In genomic region chr6:134813146-134813545, GRCh38 we compare ENCODE assay signal across 22 cellular contexts.
DNase-seq lines count a peak whose midpoint lies in the region; TF ChIP-seq lines count a peak whose summit lies in the region.
"Had no signal": no experiment of that assay in that cellular context is flagged by ENCODE, and none has a peak within 500 bp of the region (broad histone marks: within the 10 kb centered on the region; RNA-seq: fewer than 3 reads in every experiment).

No MANE protein-coding gene starts in this region.

- TF ChIP-seq CTCF in adrenal gland (IDR thresholded peaks at IDR 0.05), result no peak

- 90 to 100% (median 95%) methylated on average over 2 of the region's 2 CpGs for WGBS in adrenal gland, 4 donors

- DNase-seq in A172 (ENCODE audit: low spot score) (peak; percentile 9), H4 (ENCODE audit: low spot score) (peak; percentile 50), amniotic epithelial cell (ENCODE audit: low read depth) (peak; percentile 95), fibroblast of peridontal ligament (ENCODE audit: extremely low read depth) (peak; percentile 77), ACHN (no peak), foreskin melanocyte (no peak), DMS153 treated with DMSO at 0.1 percent for 48 hours (lab: John Stamatoyannopoulos, UW; ENCODE audit: unreplicated experiment) (no peak), adrenal gland (no peak)
- DNase-seq: CD4-positive, alpha-beta memory T cell; DMS153; HFFc6; MG63; NCI-H1092; NCI-H1436 treated with DMSO at 0.1 percent for 48 hours; NCI-H2029; NCI-H2171; NCI-H446 treated with DMSO at 0.1 percent for 48 hours; NCI-H69; Right ventricle myocardium superior had no signal

- intact Hi-C loops in adrenal gland (cut with DNase I), result loop anchor here in 1 of 2 donors (10.0 kb wide), 1 partner anchor 168 kb away; no protein-coding TSS in a partner anchor

- H3K27me3 ChIP-seq in adrenal gland, result no peaks in the 10 kb centered on the region
- H3K27me3 ChIP-seq: BLaER1, MG63 had no signal

- no peak overlapping the region for H3K27ac ChIP-seq in adrenal gland
- H3K27ac ChIP-seq: 22Rv1, BLaER1, KMS-11 had no signal

- no peaks in the 10 kb centered on the region for H3K4me1 ChIP-seq in adrenal gland (replicated peaks in 1 of 2)
- H3K4me1 ChIP-seq: BLaER1 had no signal

- in situ Hi-C loops in ACHN (cut with HindIII; ENCODE audit: low pct_ligation_motif_present, low pct_unique_long_range_greater_than_20kb, low sequenced_read_pairs), result no loop called here

- TF ChIP-seq POLR2A in adrenal gland (IDR thresholded peaks at IDR 0.05), result no peak

- no peak overlapping the region for H3K4me3 ChIP-seq in adrenal gland
- H3K4me3 ChIP-seq: BLaER1, MG63 had no signal

- H3K9me3 ChIP-seq in adrenal gland (replicated peaks in 1 of 3), result no peaks in the 10 kb centered on the region
- H3K9me3 ChIP-seq: BLaER1, MG63 had no signal

- H3K36me3 ChIP-seq in adrenal gland (replicated peaks in 1 of 2), result no peaks in the 10 kb centered on the region
- H3K36me3 ChIP-seq: BLaER1, MG63 had no signal

Comparison
In these comparisons a context has a peak if more than half of its experiments do, and no peak if none do; other contexts are left out.
1. DNase-seq: peak in A172 (single experiment), H4 (single experiment), amniotic epithelial cell (single experiment) and fibroblast of peridontal ligament (single experiment); none in ACHN (single experiment), foreskin melanocyte (single experiment), DMS153 treated with DMSO at 0.1 percent for 48 hours (single experiment) and adrenal gland (0 of 7).